9 cellular contexts compared by ENCODE assay signal in the genomic region with DNA sequence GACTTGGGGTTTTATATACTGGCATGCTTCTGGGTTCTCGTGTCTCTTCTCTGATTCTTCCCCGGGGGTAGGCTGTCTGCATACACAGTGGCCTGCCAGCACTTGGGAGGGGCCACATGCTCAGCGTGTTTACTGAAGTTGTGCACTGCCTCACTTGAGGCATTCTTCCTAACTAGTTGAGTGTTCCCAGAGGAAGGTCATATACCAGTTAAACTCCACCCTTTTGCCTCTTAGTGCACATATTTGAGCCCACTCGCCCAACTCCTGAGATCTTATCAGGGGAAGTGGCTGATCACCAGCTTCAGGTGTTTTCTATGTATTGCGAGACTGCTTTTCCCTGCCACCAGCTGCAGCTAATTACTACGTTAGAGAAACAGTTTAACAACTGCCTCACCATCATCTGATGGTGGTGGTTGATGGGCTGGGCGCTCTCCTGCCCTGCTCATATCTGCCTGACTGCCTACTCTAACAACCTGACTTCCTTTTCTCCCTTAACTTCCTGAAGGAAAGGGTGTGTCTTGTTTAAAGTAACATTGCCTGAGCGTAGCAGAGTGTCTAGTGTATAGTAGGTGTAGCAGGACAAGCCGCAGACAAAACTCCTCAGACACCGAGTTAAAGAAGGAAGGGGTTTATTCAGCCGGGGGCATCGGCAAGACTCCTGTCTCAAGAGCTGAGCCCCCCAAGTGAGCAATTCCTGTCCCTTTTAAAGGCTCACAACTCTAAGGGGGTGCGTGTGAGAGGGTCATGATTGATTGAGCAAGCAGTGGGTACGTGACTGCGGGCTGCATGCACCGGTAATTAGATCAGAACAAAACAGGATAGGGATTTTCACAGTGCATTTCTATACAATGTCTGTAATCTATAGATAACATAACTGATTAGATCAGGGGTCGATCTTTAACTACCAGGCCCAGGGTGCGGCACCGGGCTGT.
DNase-seq lines count a peak whose midpoint lies in the region; ATAC-seq lines count a peak whose summit lies in the region.
"Had no signal": no experiment of that assay in that cellular context is flagged by ENCODE, and none has a peak within 500 bp of the region (broad histone marks: within the 10 kb centered on the region; RNA-seq: fewer than 3 reads in every experiment).

No MANE protein-coding gene starts in this region.

- intact Hi-C loops in activated CD4-positive, alpha-beta T cell treated with anti-CD3 and anti-CD28 coated beads, Interleukin-2, amount 10 ng/mL, durations not matched to agents 24 days and 14 days (cut with micrococcal nuclease), result loop anchor here (1.0 kb wide), 3 partner anchors 61 to 103 kb away; no protein-coding TSS in a partner anchor
- intact Hi-C loops in posterior vena cava (cut with DNase I), result no loop called here

- peaks cover 28% of the 10 kb centered on the region for H3K4me1 Mint-ChIP-seq in activated CD4-positive, alpha-beta T cell treated with anti-CD3 and anti-CD28 coated beads, Interleukin-2, amount 10 ng/mL, durations not matched to agents 24 days and 14 days
- H3K4me1 Mint-ChIP-seq in T-helper 17 cell, result peaks cover 28% of the 10 kb centered on the region

- H3K9me3 Mint-ChIP-seq in activated CD4-positive, alpha-beta T cell treated with anti-CD3 and anti-CD28 coated beads, Interleukin-2, amount 10 ng/mL, durations not matched to agents 24 days and 14 days, result no peaks in the 10 kb centered on the region

- H3K4me3 ChIP-seq in thymus (ENCODE audit: low read length), result no peak overlapping the region
- H3K4me3 ChIP-seq: thoracic aorta had no signal

- peak; percentile 70 for DNase-seq in activated CD4-positive, alpha-beta T cell treated with anti-CD3 and anti-CD28 coated beads, Interleukin-2, amount 10 ng/mL, durations not matched to agents 24 days and 14 days
- no peak for DNase-seq in activated CD4-positive, alpha-beta T cell treated with anti-CD3 and anti-CD28 coated beads for 1 hour
- peak in 1 of 3 donors; percentile 8 for DNase-seq in T-helper 17 cell
- no peak for DNase-seq in Ammon's horn (ENCODE audit: low spot score)
- DNase-seq in inferior parietal cortex (ENCODE audit: extremely low spot score), result no peak
- DNase-seq in posterior vena cava (ENCODE audit: low spot score), result no peak

- H3K27me3 Mint-ChIP-seq in activated CD4-positive, alpha-beta T cell treated with anti-CD3 and anti-CD28 coated beads, Interleukin-2, amount 10 ng/mL, durations not matched to agents 24 days and 14 days, result no peaks in the 10 kb centered on the region
- H3K27me3 Mint-ChIP-seq in T-helper 17 cell, result no peaks in the 10 kb centered on the region

- H3K27me3 ChIP-seq in thymus (ENCODE audit: control insufficient read depth, insufficient read depth), result no peaks in the 10 kb centered on the region

- H3K36me3 Mint-ChIP-seq in activated CD4-positive, alpha-beta T cell treated with anti-CD3 and anti-CD28 coated beads, Interleukin-2, amount 10 ng/mL, durations not matched to agents 24 days and 14 days (ENCODE audit: low read depth), result no peaks in the 10 kb centered on the region
- no peaks in the 10 kb centered on the region for H3K36me3 Mint-ChIP-seq in T-helper 17 cell (ENCODE audit: low read depth)

- peak overlapping the region; percentile 76 for H3K4me3 Mint-ChIP-seq in activated CD4-positive, alpha-beta T cell treated with anti-CD3 and anti-CD28 coated beads, Interleukin-2, amount 10 ng/mL, durations not matched to agents 24 days and 14 days
- peak overlapping the region; percentile 74 for H3K4me3 Mint-ChIP-seq in T-helper 17 cell

- H3K36me3 ChIP-seq in thymus (ENCODE audit: control insufficient read depth, insufficient read depth), result no peaks in the 10 kb centered on the region
- H3K36me3 ChIP-seq: thoracic aorta had no signal

- ATAC-seq in T-helper 17 cell, result peak; percentile 52
- peak; percentile 79 for ATAC-seq in esophagus mucosa

- H3K9me3 ChIP-seq in T-helper 17 cell (ENCODE audit: control insufficient read depth, low read length, poor library complexity, severe bottlenecking), result no peaks in the 10 kb centered on the region
- H3K9me3 ChIP-seq in thymus (ENCODE audit: control insufficient read depth), result no peaks in the 10 kb centered on the region
- H3K9me3 ChIP-seq: thoracic aorta had no signal

- WGBS in thymus, result 19% methylated on average over 19 of the region's 19 CpGs

- peak overlapping the region; percentile 82 for H3K27ac Mint-ChIP-seq in activated CD4-positive, alpha-beta T cell treated with anti-CD3 and anti-CD28 coated beads, Interleukin-2, amount 10 ng/mL, durations not matched to agents 24 days and 14 days
- peak overlapping the region; percentile 91 for H3K27ac Mint-ChIP-seq in T-helper 17 cell

- H3K27ac ChIP-seq in thymus (ENCODE audit: low read depth), result peak overlapping the region; percentile 3
- H3K27ac ChIP-seq: thoracic aorta had no signal

- peaks cover 17% of the 10 kb centered on the region for H3K4me1 ChIP-seq in thymus (ENCODE audit: control insufficient read depth, insufficient read depth, low read length)
